8 cellular contexts compared by ENCODE assay signal in genomic region chr16:85610446-85611204, GRCh38. TPM values are rescaled to one million over a fixed set of nuclear protein-coding genes. Genes with fewer than 3 reads are reported as not detected.
DNase-seq lines count a peak whose midpoint lies in the region; ATAC-seq, FAIRE-seq and TF ChIP-seq lines count a peak whose summit lies in the region.

No MANE protein-coding gene starts in this region.

- H3K9me3 Mint-ChIP-seq in activated T-cell treated with anti-CD3 and anti-CD28 coated beads, Interleukin-2, amount 50 U/mL, for 4 hours = no peaks in the 10 kb centered on the region

- peaks cover 40% of the 10 kb centered on the region for H4K20me1 ChIP-seq in PC-9 (ENCODE audit: insufficient read depth)

- H3F3A ChIP-seq in PC-9 (ENCODE audit: insufficient read depth, low read depth) = peaks cover 30% of the 10 kb centered on the region

- peak; percentile 68 to 73 for ATAC-seq in activated T-cell treated with anti-CD3 and anti-CD28 coated beads, Interleukin-2, amount 50 U/mL, for 4 hours

- TF ChIP-seq EP300 in Ishikawa (IDR thresholded peaks at IDR 0.05; ENCODE audit: borderline replicate concordance) = no peak

- no peaks in the 10 kb centered on the region for H3K27me3 Mint-ChIP-seq in activated T-cell treated with anti-CD3 and anti-CD28 coated beads, Interleukin-2, amount 50 U/mL, for 4 hours (ENCODE audit: low read depth)

- H3K9me3 ChIP-seq in PC-9 (ENCODE audit: insufficient read depth, low read depth) = no peaks in the 10 kb centered on the region
- H3K9me3 ChIP-seq in esophagus squamous epithelium = no peaks in the 10 kb centered on the region

- peaks cover 35% of the 10 kb centered on the region for H3K79me2 ChIP-seq in PC-9 (ENCODE audit: low read depth)

- no peak overlapping the region for H2AFZ ChIP-seq in PC-9

- H3K4me1 Mint-ChIP-seq in activated T-cell treated with anti-CD3 and anti-CD28 coated beads, Interleukin-2, amount 50 U/mL, for 4 hours (ENCODE audit: low read depth) = peaks cover 36% of the 10 kb centered on the region

- TF ChIP-seq POLR2A in esophagus squamous epithelium (IDR thresholded peaks at IDR 0.05) = no peak

- CTCF ChIA-PET in PC-9 (lab: Charles Lee) = interaction anchor here (0.6 to 1.8 kb wide), 5 partner anchors 54 to 190 kb away, joined by 3 to 7 read pairs (median 4); no protein-coding TSS in a partner anchor

- 3 to 4% methylated on average over 9 to 15 of the region's 40 CpGs for WGBS in esophagus squamous epithelium, 2 donors

- TF ChIP-seq CTCF in AG10803 (conservative IDR thresholded peaks at IDR 0.05; ENCODE audit: low read length) = peak; percentile 80
- peak; percentile 93 for TF ChIP-seq CTCF in PC-9 (conservative IDR thresholded peaks at IDR 0.05)
- TF ChIP-seq CTCF in esophagus squamous epithelium (IDR thresholded peaks at IDR 0.05) = peak; percentile 97 to 99 (median 98)

- BruUV-seq in PC-9 (replicated peaks; lab: Mats Ljungman, UMichigan) = TSS peak; percentile 42

- POLR2A ChIA-PET in PC-9 (lab: Charles Lee; ENCODE audit: unreplicated experiment) = no interaction called here

- H3K27ac ChIP-seq in PC-9 (peak overlapping the region; percentile 78), esophagus squamous epithelium (peak overlapping the region; percentile 90 to 96 (median 95))

- H3K36me3 Mint-ChIP-seq in activated T-cell treated with anti-CD3 and anti-CD28 coated beads, Interleukin-2, amount 50 U/mL, for 4 hours (ENCODE audit: insufficient read depth) = no peaks in the 10 kb centered on the region

- no peaks in the 10 kb centered on the region for H3K9me2 ChIP-seq in PC-9 (ENCODE audit: insufficient read depth)

- no peaks in the 10 kb centered on the region for H3K27me3 ChIP-seq in PC-9 (ENCODE audit: insufficient read depth, low read depth)
- peaks cover 0 to 11% (median 0%) of the 10 kb centered on the region in 4 donors for H3K27me3 ChIP-seq in esophagus squamous epithelium

- intact Hi-C loops in PC-9 (cut with micrococcal nuclease; ENCODE audit: unreplicated experiment) (loop anchor here (1.0 to 2.0 kb wide), 7 partner anchors 52 to 194 kb away; no protein-coding TSS in a partner anchor), esophagus squamous epithelium (cut with DNase I) (no loop called here)

- peak overlapping the region; percentile 35 for H3K4me3 ChIP-seq in AG10803 (ENCODE audit: low read length)
- peak overlapping the region; percentile 78 for H3K4me3 ChIP-seq in PC-9
- H3K4me3 ChIP-seq in esophagus squamous epithelium = peak overlapping the region; percentile 50 to 80 (median 77)

- H3K4me1 ChIP-seq in PC-9 (replicated peaks; ENCODE audit: insufficient read depth) (peaks cover 24% of the 10 kb centered on the region), esophagus squamous epithelium (peaks cover 37 to 81% (median 59%) of the 10 kb centered on the region in 3 donors)

- peak overlapping the region; percentile 98 for H3K4me2 ChIP-seq in PC-9

- FAIRE-seq in GM19239 (lab: Jason Lieb, UNC) = peak; percentile 94

- peak; percentile 86 for TF ChIP-seq RAD21 in Ishikawa (IDR thresholded peaks at IDR 0.05; ENCODE audit: low read depth)

- no peaks in the 10 kb centered on the region for H3K36me3 ChIP-seq in PC-9 (ENCODE audit: low read depth)
- no peaks in the 10 kb centered on the region for H3K36me3 ChIP-seq in esophagus squamous epithelium

- H3K4me3 Mint-ChIP-seq in activated T-cell treated with anti-CD3 and anti-CD28 coated beads, Interleukin-2, amount 50 U/mL, for 4 hours = peak overlapping the region; percentile 68

- DNase-seq in AG10803 (ENCODE audit: low read depth) = peak; percentile 84
- peak; percentile 90 for DNase-seq in GM19239 (ENCODE audit: insufficient read length, low spot score)
- DNase-seq in PC-9 = peak; percentile 89 to 91
- peak; percentile 88 for DNase-seq in activated T-cell treated with anti-CD3 and anti-CD28 coated beads, Interleukin-2, amount 50 U/mL, for 4 hours
- peak; percentile 37 for DNase-seq in esophagus squamous epithelium (lab: John Stamatoyannopoulos, UW)
- DNase-seq in myocyte (ENCODE audit: low read depth) = peak; percentile 84
- peak; percentile 70 to 82 for DNase-seq in stimulated activated CD8-positive, alpha-beta memory T cell treated with anti-CD3 and anti-CD28 coated beads, Interleukin-7, amount 100 ng/mL, for 1 hour (ENCODE audit: low read depth in 2 of 2)

TF ChIP-seq in Ishikawa, 13 proteins besides CTCF, POLR2A, EP300 and RAD21:
- TF ChIP-seq ZBTB7A (IDR thresholded peaks at IDR 0.05; ENCODE audit: low read depth) = no peak
- TF ChIP-seq TCF12 (IDR thresholded peaks at IDR 0.05; ENCODE audit: low read depth) = peak; percentile 50
- TF ChIP-seq TAF1 (IDR thresholded peaks at IDR 0.05; ENCODE audit: low read depth) = no peak; the same call in 1 of the 2 replicates
- TF ChIP-seq CEBPB (IDR thresholded peaks at IDR 0.05) = peak; percentile 64; the same call in 1 of the 2 replicates
- peak; percentile 25; the same call in 1 of the 2 replicates for TF ChIP-seq NFIC (IDR thresholded peaks at IDR 0.05)
- TF ChIP-seq USF1 (IDR thresholded peaks at IDR 0.05) = 0 out of 2 replicates have a peak, but pooled peaks have one; percentile 6
TF ChIP-seq in Ishikawa: peak in this region for 4.

RNA-seq across cellular contexts. Expression of gene GSE1, which starts 2.5 kb away (rescaled TPM):
- 60.0 and 83.5 TPM in 2 replicates for total RNA-seq in PC-9 (2021)
- 10 to 100 TPM; 15.5 to 15.6 (median 15.5) TPM for total RNA-seq in activated T-cell treated with anti-CD3 and anti-CD28 coated beads, Interleukin-2, amount 50 U/mL, for 4 hours
- 10 to 100 TPM; 24.6 to 33.6 (median 28.9) TPM for total RNA-seq in esophagus squamous epithelium
- 37.4 and 51.1 TPM in 2 replicates for total RNA-seq in myocyte
- 17.4 TPM for polyA plus RNA-seq in myocyte (2012)

Comparison
In these comparisons a context has a peak if more than half of its experiments do, and no peak if none do; other contexts are left out.
1. Peak in every context shown above with its lines: DNase-seq, ATAC-seq, H3K4me3 ChIP-seq and H3K27ac ChIP-seq.
2. DNase-seq: peak in every context shown above with its lines; median percentile 90 in GM19239; 90 in PC-9; 88 in activated T-cell treated with anti-CD3 and anti-CD28 coated beads, Interleukin-2, amount 50 U/mL, for 4 hours; 84 in AG10803; 84 in myocyte; 76 in stimulated activated CD8-positive, alpha-beta memory T cell treated with anti-CD3 and anti-CD28 coated beads, Interleukin-7, amount 100 ng/mL, for 1 hour; 37 in esophagus squamous epithelium.